ENCODE assay signal across 31 cellular contexts in the genomic region with DNA sequence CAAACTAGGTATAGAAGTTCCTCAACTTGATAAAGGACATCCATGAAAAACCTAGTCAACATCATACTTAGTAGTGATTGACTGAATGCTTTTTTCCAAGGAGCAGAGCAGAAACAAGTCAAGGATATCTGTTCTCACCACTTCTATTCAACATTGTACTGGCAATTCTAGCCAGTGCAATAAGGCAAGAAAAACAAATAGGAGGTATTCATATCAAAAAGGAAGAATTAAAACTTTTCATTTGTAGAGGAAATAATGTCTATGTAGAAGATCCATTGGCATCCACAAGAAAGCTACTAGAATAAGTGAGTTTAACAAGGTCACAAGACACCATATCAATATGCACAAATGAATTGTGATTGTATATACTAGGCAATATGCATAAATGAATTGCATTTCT. TPM values are rescaled to one million over a fixed set of nuclear protein-coding genes. Genes with fewer than 3 reads are reported as not detected.
DNase-seq lines count a peak whose midpoint lies in the region; ATAC-seq, FAIRE-seq and TF ChIP-seq lines count a peak whose summit lies in the region.
"Had no signal": no experiment of that assay in that cellular context is flagged by ENCODE, and none has a peak within 500 bp of the region (broad histone marks: within the 10 kb centered on the region; RNA-seq: fewer than 3 reads in every experiment).

No MANE protein-coding gene starts in this region.

- intact Hi-C loops in K562 (cut with micrococcal nuclease): loop anchor here (5.0 kb wide), 1 partner anchor 557 kb away; no protein-coding TSS in a partner anchor
- intact Hi-C loops in left ventricle myocardium superior (cut with micrococcal nuclease): loop anchor here (10.0 kb wide), 1 partner anchor 190 kb away; no protein-coding TSS in a partner anchor

- H3K9me3 Mint-ChIP-seq in endothelial cell (ENCODE audit: unreplicated experiment): no peaks in the 10 kb centered on the region
- H3K9me3 Mint-ChIP-seq in activated naive CD8-positive, alpha-beta T cell treated with anti-CD3 and anti-CD28 coated beads, Interleukin-2, amount 50 U/mL, for 24 hours: peaks cover 18% of the 10 kb centered on the region

- H3K4me1 ChIP-seq in HEK293 (ENCODE audit: control insufficient read depth, insufficient read depth, low read length): no peaks in the 10 kb centered on the region
- H3K4me1 ChIP-seq in K562 (replicated peaks in 1 of 2; ENCODE audit: control insufficient read depth in 2 of 2, insufficient read depth in 2 of 2, low read length in 2 of 2): no peaks in the 10 kb centered on the region
- H3K4me1 ChIP-seq: BE2C, BLaER1 had no signal

- no peak overlapping the region for H3K4me2 ChIP-seq in K562 (ENCODE audit: insufficient read depth, low read length)
- H3K4me2 ChIP-seq: BLaER1 had no signal

- peaks cover 1% of the 10 kb centered on the region for H3K27me3 Mint-ChIP-seq in endothelial cell (ENCODE audit: unreplicated experiment)
- peaks cover 5% of the 10 kb centered on the region for H3K27me3 Mint-ChIP-seq in activated naive CD8-positive, alpha-beta T cell treated with anti-CD3 and anti-CD28 coated beads, Interleukin-2, amount 50 U/mL, for 24 hours

- peaks cover 2 to 12% of the 10 kb centered on the region in 2 experiments; a peak in 3 of 5 replicates for H3K27me3 ChIP-seq in K562 (ENCODE audit: control insufficient read depth in 2 of 2, insufficient read depth in 2 of 2, low read length in 2 of 2)
- H3K27me3 ChIP-seq: BLaER1 had no signal

- CTCF ChIA-PET in HEK293 (lab: Yijun Ruan, JAX): interaction anchor here (0.7 to 8.5 kb wide), 4 partner anchors 133 to 211 kb away, joined by 3 to 225 read pairs (median 74); no protein-coding TSS in a partner anchor
- CTCF ChIA-PET in K562 (lab: Yijun Ruan, JAX; ENCODE audit: low intra/inter-chr PET ratio): no interaction called here

- no peak overlapping the region for H2AFZ ChIP-seq in K562 (ENCODE audit: low read depth, low read length)

- H3K27ac ChIP-seq in HEK293 (ENCODE audit: extremely low read depth, low read depth, low read length): no peak overlapping the region
- H3K27ac ChIP-seq in K562 (ENCODE audit: extremely low read depth, low read depth, low read length): no peak overlapping the region
- H3K27ac ChIP-seq: BLaER1 had no signal

- no peaks in the 10 kb centered on the region for H3K4me1 Mint-ChIP-seq in endothelial cell (ENCODE audit: unreplicated experiment)
- no peaks in the 10 kb centered on the region for H3K4me1 Mint-ChIP-seq in activated naive CD8-positive, alpha-beta T cell treated with anti-CD3 and anti-CD28 coated beads, Interleukin-2, amount 50 U/mL, for 24 hours
- H3K4me1 Mint-ChIP-seq: CD14-positive monocyte had no signal

- no peaks in the 10 kb centered on the region for H3K9me1 ChIP-seq in K562 (ENCODE audit: control insufficient read depth, insufficient read depth, low read length)

- H3K4me3 ChIP-seq in HEK293 (ENCODE audit: low read depth, low read length) (no peak overlapping the region), K562 (no peak overlapping the region)
- H3K4me3 ChIP-seq: BLaER1, GM12878 had no signal

- no peak for TF ChIP-seq EP300 in K562 (IDR thresholded peaks at IDR 0.05; ENCODE audit: low read length)

- H3K79me2 ChIP-seq in K562 (ENCODE audit: control insufficient read depth, insufficient read depth, low read length): no peaks in the 10 kb centered on the region

- POLR2A ChIA-PET in HEK293 (lab: Yijun Ruan, JAX) (no interaction called here), K562 (lab: Yijun Ruan, JAX) (no interaction called here)

- peaks cover 58% of the 10 kb centered on the region for H3K36me3 Mint-ChIP-seq in endothelial cell (ENCODE audit: low read depth, unreplicated experiment)
- peaks cover 5% of the 10 kb centered on the region for H3K36me3 Mint-ChIP-seq in activated naive CD8-positive, alpha-beta T cell treated with anti-CD3 and anti-CD28 coated beads, Interleukin-2, amount 50 U/mL, for 24 hours (ENCODE audit: low read depth)
- H3K36me3 Mint-ChIP-seq: CD14-positive monocyte; CD4-positive, CD25-positive, alpha-beta regulatory T cell had no signal

- H3K9ac ChIP-seq in K562 (ENCODE audit: insufficient read depth in 1 of 2, low read depth in 2 of 2, low read length in 2 of 2): no peak overlapping the region
- H3K9ac ChIP-seq: BLaER1 had no signal

- no peak for TF ChIP-seq POLR2A in K562 (conservative IDR thresholded peaks at IDR 0.05)

- TF ChIP-seq CTCF in HEK293 (tag by site-specific recombination; IDR thresholded peaks at IDR 0.05) (no peak), K562 (IDR thresholded peaks at IDR 0.05 in 2 of 3, conservative IDR thresholded peaks at IDR 0.05 in 1 of 3; ENCODE audit: insufficient read depth in 2 of 3, low read depth in 1 of 3, low read length in 3 of 3) (no peak), endothelial cell (IDR thresholded peaks at IDR 0.05; ENCODE audit: unreplicated experiment) (no peak)

- H3K27ac Mint-ChIP-seq in endothelial cell (ENCODE audit: unreplicated experiment): no peak overlapping the region
- H3K27ac Mint-ChIP-seq in activated naive CD8-positive, alpha-beta T cell treated with anti-CD3 and anti-CD28 coated beads, Interleukin-2, amount 50 U/mL, for 24 hours: no peak overlapping the region
- H3K27ac Mint-ChIP-seq: CD14-positive monocyte; CD4-positive, alpha-beta memory T cell; CD4-positive, CD25-positive, alpha-beta regulatory T cell; CD8-positive, alpha-beta memory T cell had no signal

- no peaks in the 10 kb centered on the region for H4K20me1 ChIP-seq in K562 (replicated peaks; ENCODE audit: control insufficient read depth, insufficient read depth, low read length)
- H4K20me1 ChIP-seq: BLaER1 had no signal

- BruUV-seq in K562 (replicated peaks; lab: Mats Ljungman, UMichigan): no TSS peak

- peaks cover 0 to 13% of the 10 kb centered on the region in 2 experiments; a peak in 2 of 3 replicates for H3K36me3 ChIP-seq in HEK293 (ENCODE audit: control insufficient read depth in 2 of 2, insufficient read depth in 1 of 2, low read length in 2 of 2)
- no peaks in the 10 kb centered on the region for H3K36me3 ChIP-seq in K562 (ENCODE audit: control insufficient read depth, insufficient read depth, low read length)
- H3K36me3 ChIP-seq: BE2C had no signal

- TF ChIP-seq RAD21 in K562 (CRISPR knock-in tag; conservative IDR thresholded peaks at IDR 0.05 in 1 of 2, IDR thresholded peaks at IDR 0.05 in 1 of 2): no peak

- in situ Hi-C loops in K562 (cut with MboI): no loop called here

- ATAC-seq in K562: no peak
- ATAC-seq in left ventricle myocardium superior: no peak
- ATAC-seq in activated naive CD8-positive, alpha-beta T cell treated with anti-CD3 and anti-CD28 coated beads, Interleukin-2, amount 50 U/mL, for 24 hours: no peak
- ATAC-seq in GM19455 (IDR thresholded peaks at IDR 0.05; ENCODE audit: unreplicated experiment): no peak
- ATAC-seq: GM12878 had no signal

- H3K4me3 Mint-ChIP-seq in endothelial cell (ENCODE audit: unreplicated experiment): peak overlapping the region; percentile 80
- no peak overlapping the region for H3K4me3 Mint-ChIP-seq in activated naive CD8-positive, alpha-beta T cell treated with anti-CD3 and anti-CD28 coated beads, Interleukin-2, amount 50 U/mL, for 24 hours
- H3K4me3 Mint-ChIP-seq: CD14-positive monocyte; CD4-positive, alpha-beta memory T cell; CD4-positive, CD25-positive, alpha-beta regulatory T cell; CD8-positive, alpha-beta memory T cell had no signal

- DNase-seq in K562 (ENCODE audit: extremely low read depth in 1 of 4, low spot score in 3 of 4): no peak
- DNase-seq in endothelial cell (ENCODE audit: low spot score): no peak
- no peak for DNase-seq in left ventricle myocardium superior
- DNase-seq in activated naive CD8-positive, alpha-beta T cell treated with anti-CD3 and anti-CD28 coated beads, Interleukin-2, amount 50 U/mL, for 24 hours: no peak
- DNase-seq: 8988T; ACHN; BE2C; C1 segment of cervical spinal cord; CD4-positive, alpha-beta memory T cell; CD4-positive, CD25-positive, alpha-beta regulatory T cell; CD8-positive, alpha-beta memory T cell; COR-L47; DMS 273 treated with DMSO at 0.1 percent for 48 hours; DMS153; DMS53; DMS79; DND-41; EL; GDM1 had no signal

- no peak for FAIRE-seq in K562 (lab: Jason Lieb, UNC)
- FAIRE-seq: A204.1, GM12878, GM12892, GM18507 had no signal

- H3K9me3 ChIP-seq in HEK293 (ENCODE audit: control insufficient read depth, insufficient read depth, low read depth, low read length) (no peaks in the 10 kb centered on the region), K562 (replicated peaks; ENCODE audit: control insufficient read depth, insufficient read depth, low read depth, low read length) (0 out of 2 replicates have a peak, but pooled peaks cover 2% of the 10 kb centered on the region)
- H3K9me3 ChIP-seq: BE2C had no signal

RNA-seq across cellular contexts. Expression of a gene that starts 28.2 kb away (rescaled TPM):
- total RNA-seq in K562 (2011; cell fraction: chromatin; rRNA removed; ENCODE audit: low replicate concordance): not detected in 2 replicates
- not detected in 2 replicates for total RNA-seq in K562 (2011; cell fraction: nucleolus; rRNA removed)
- not detected in 2 replicates for total RNA-seq in K562 (2011; cell fraction: nucleoplasm; rRNA removed)
- total RNA-seq in K562 (2014; rRNA removed) (not detected in 2 replicates), K562 (2014; rRNA removed; fragmentation: Illumina TruSeq; extraction: Trizol) (not detected in 2 replicates), K562 (2015; rRNA removed; fragmentation: Illumina TruSeq; extraction: Trizol) (not detected in 2 replicates), K562 (2021) (2.9 and 3.4 TPM in 2 replicates), endothelial cell (ENCODE audit: unreplicated experiment) (not detected), left ventricle myocardium superior (not detected)
- polyA plus RNA-seq in K562 (2011; rRNA removed) (not detected in 2 replicates), K562 (2014; fragmentation: Illumina TruSeq; extraction: Trizol) (not detected in 2 replicates), K562 (2014; fragmentation: Nextera tagmentation; extraction: Ambion mirVana) (not detected), K562 (2014; rRNA removed) (not detected in 2 replicates)
- not detected in 2 replicates for polyA plus RNA-seq in K562 (2011; cell fraction: cytosol; rRNA removed)
- polyA plus RNA-seq in K562 (2011; cell fraction: nucleus; rRNA removed): not detected in 2 replicates
- polyA plus RNA-seq in K562 (2012): not detected in 2 replicates
- polyA minus RNA-seq in K562 (2011; rRNA and poly(A)+ RNA removed): not detected in 2 replicates
- polyA minus RNA-seq in K562 (2011; cell fraction: cytosol; rRNA and poly(A)+ RNA removed): not detected in 2 replicates
- not detected in 2 replicates for polyA minus RNA-seq in K562 (2011; cell fraction: nucleus; rRNA and poly(A)+ RNA removed)
- total RNA-seq: A673; CD4-positive, alpha-beta memory T cell; CD4-positive, CD25-positive, alpha-beta regulatory T cell; CD8-positive, alpha-beta memory T cell; Daoy; G401 had no signal
- polyA plus RNA-seq: CD4-positive, alpha-beta memory T cell; CD4-positive, CD25-positive, alpha-beta regulatory T cell; CD8-positive, alpha-beta memory T cell; GM12878 had no signal

RNA-seq across cellular contexts. Expression of a gene that starts 35.0 kb away (rescaled TPM):
- not detected in 2 replicates for total RNA-seq in K562 (2011; cell fraction: chromatin; rRNA removed; ENCODE audit: low replicate concordance)
- not detected in 2 replicates for total RNA-seq in K562 (2011; cell fraction: nucleolus; rRNA removed)
- not detected in 2 replicates for total RNA-seq in K562 (2011; cell fraction: nucleoplasm; rRNA removed)
- total RNA-seq in K562 (2014; rRNA removed): not detected in 2 replicates
- not detected in 2 replicates for total RNA-seq in K562 (2014; rRNA removed; fragmentation: Illumina TruSeq; extraction: Trizol)
- not detected in 2 replicates for total RNA-seq in K562 (2015; rRNA removed; fragmentation: Illumina TruSeq; extraction: Trizol)
- total RNA-seq in K562 (2021): 0.98 and 1.5 TPM in 2 replicates
- polyA plus RNA-seq in K562 (2011; rRNA removed): not detected in 2 replicates
- polyA plus RNA-seq in K562 (2011; cell fraction: cytosol; rRNA removed): not detected in 2 replicates
- polyA plus RNA-seq in K562 (2011; cell fraction: nucleus; rRNA removed): not detected in 2 replicates
- polyA plus RNA-seq in K562 (2012): not detected in 2 replicates
- polyA plus RNA-seq in K562 (2014; fragmentation: Illumina TruSeq; extraction: Trizol): not detected in 2 replicates
- polyA plus RNA-seq in K562 (2014; fragmentation: Nextera tagmentation; extraction: Ambion mirVana): not detected
- polyA plus RNA-seq in K562 (2014; rRNA removed): not detected in 2 replicates
- polyA minus RNA-seq in K562 (2011; rRNA and poly(A)+ RNA removed): not detected in 2 replicates
- 2.5 TPM in 1 of 2 replicates, not detected in the other for polyA minus RNA-seq in K562 (2011; cell fraction: cytosol; rRNA and poly(A)+ RNA removed)
- not detected in 2 replicates for polyA minus RNA-seq in K562 (2011; cell fraction: nucleus; rRNA and poly(A)+ RNA removed)
- total RNA-seq in endothelial cell (ENCODE audit: unreplicated experiment): not detected
- not detected for total RNA-seq in left ventricle myocardium superior
- total RNA-seq: A673; CD4-positive, alpha-beta memory T cell; CD4-positive, CD25-positive, alpha-beta regulatory T cell; CD8-positive, alpha-beta memory T cell; Daoy; G401 had no signal
- polyA plus RNA-seq: AG04450; CD4-positive, alpha-beta memory T cell; CD4-positive, CD25-positive, alpha-beta regulatory T cell; CD8-positive, alpha-beta memory T cell; GM12878 had no signal
